17 cellular contexts compared by ENCODE assay signal in the genomic region with DNA sequence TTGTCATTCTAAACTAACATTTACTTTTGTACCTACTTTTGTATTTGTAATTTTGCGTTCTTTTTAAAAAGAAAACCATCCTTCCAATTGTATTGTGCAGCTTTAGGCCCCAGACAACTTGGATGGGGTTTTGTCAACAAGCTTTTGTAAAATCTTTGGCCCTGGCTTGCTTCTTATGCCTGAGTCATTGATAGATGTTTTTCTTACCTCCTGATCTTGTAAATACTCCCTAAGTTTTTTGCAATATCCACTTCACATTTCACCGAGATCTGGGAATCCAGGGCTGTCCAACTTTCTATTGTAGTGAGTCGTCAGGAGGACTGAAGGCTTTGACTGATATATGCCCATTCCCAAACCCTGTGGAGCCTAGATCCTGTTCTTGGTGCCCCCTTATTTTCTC.
"Had no signal": no experiment of that assay in that cellular context is flagged by ENCODE, and none has a peak within 500 bp of the region (broad histone marks: within the 10 kb centered on the region; RNA-seq: fewer than 3 reads in every experiment).

No MANE protein-coding gene starts in this region.

- H2AFZ ChIP-seq: parathyroid adenoma had no signal

- H3K4me3 Mint-ChIP-seq: activated naive CD8-positive, alpha-beta T cell treated with anti-CD3 and anti-CD28 coated beads, Interleukin-2, amount 10 ng/mL, durations not matched to agents 7 days and 5 days; memory B cell; naive thymus-derived CD8-positive, alpha-beta T cell; stimulated activated memory B cell treated with anti-CD40 and anti-IgM and Interleukin-4, amounts not matched to agents 10 μg/mL and 1 μg/mL and 100 μg/mL, for 72 hours; T-cell had no signal

- H3K36me3 ChIP-seq: cardiac muscle cell, esophagus squamous epithelium, left ventricle myocardium inferior, tibial artery had no signal

- H3K27ac ChIP-seq: cardiac muscle cell, esophagus squamous epithelium, left ventricle myocardium inferior, parathyroid adenoma, SK-N-MC, tibial artery had no signal

- H3K27ac Mint-ChIP-seq: activated naive CD8-positive, alpha-beta T cell treated with anti-CD3 and anti-CD28 coated beads, Interleukin-2, amount 10 ng/mL, durations not matched to agents 7 days and 5 days; memory B cell; naive thymus-derived CD8-positive, alpha-beta T cell; stimulated activated memory B cell treated with anti-CD40 and anti-IgM and Interleukin-4, amounts not matched to agents 10 μg/mL and 1 μg/mL and 100 μg/mL, for 72 hours; T-cell had no signal

- H3K9me3 Mint-ChIP-seq: activated naive CD8-positive, alpha-beta T cell treated with anti-CD3 and anti-CD28 coated beads, Interleukin-2, amount 10 ng/mL, durations not matched to agents 7 days and 5 days; memory B cell; naive thymus-derived CD8-positive, alpha-beta T cell; T-cell had no signal

- H3K79me2 ChIP-seq: parathyroid adenoma had no signal

- H3K9me3 ChIP-seq: esophagus squamous epithelium, left ventricle myocardium inferior, tibial artery had no signal

- H3K4me1 ChIP-seq: esophagus squamous epithelium, parathyroid adenoma had no signal

- ATAC-seq: naive thymus-derived CD8-positive, alpha-beta T cell; stimulated activated memory B cell treated with anti-CD40 and anti-IgM and Interleukin-4, amounts not matched to agents 10 μg/mL and 1 μg/mL and 100 μg/mL, for 72 hours; T-cell had no signal

- H3K4me3 ChIP-seq: cardiac muscle cell, esophagus squamous epithelium, left ventricle myocardium inferior, SK-N-MC, tibial artery had no signal

- H3K27me3 ChIP-seq: cardiac muscle cell, esophagus squamous epithelium, tibial artery had no signal

- H3K36me3 Mint-ChIP-seq: activated naive CD8-positive, alpha-beta T cell treated with anti-CD3 and anti-CD28 coated beads, Interleukin-2, amount 10 ng/mL, durations not matched to agents 7 days and 5 days; memory B cell; naive thymus-derived CD8-positive, alpha-beta T cell; stimulated activated memory B cell treated with anti-CD40 and anti-IgM and Interleukin-4, amounts not matched to agents 10 μg/mL and 1 μg/mL and 100 μg/mL, for 72 hours; T-cell had no signal

- H3K27me3 Mint-ChIP-seq: stimulated activated memory B cell treated with anti-CD40 and anti-IgM and Interleukin-4, amounts not matched to agents 10 μg/mL and 1 μg/mL and 100 μg/mL, for 72 hours had no signal

- H3K9ac ChIP-seq: parathyroid adenoma had no signal

- DNase-seq: activated CD4-positive, CD25-positive, alpha-beta regulatory T cell treated with anti-CD3 and anti-CD28 coated beads, Interleukin-2, amount 50 U/mL, for 72 hours; activated naive CD4-positive, alpha-beta T cell; activated naive CD8-positive, alpha-beta T cell treated with anti-CD3 and anti-CD28 coated beads, Interleukin-2, amount 10 ng/mL, durations not matched to agents 7 days and 5 days; activated T-cell treated with anti-CD3 and anti-CD28 coated beads for 4 hours; aorta; esophagus squamous epithelium; islet precursor cell; left ventricle myocardium inferior; naive thymus-derived CD8-positive, alpha-beta T cell; T-cell; T-helper 9 cell; tibial artery had no signal

- H3K4me1 Mint-ChIP-seq: activated naive CD8-positive, alpha-beta T cell treated with anti-CD3 and anti-CD28 coated beads, Interleukin-2, amount 10 ng/mL, durations not matched to agents 7 days and 5 days; memory B cell; naive thymus-derived CD8-positive, alpha-beta T cell; stimulated activated memory B cell treated with anti-CD40 and anti-IgM and Interleukin-4, amounts not matched to agents 10 μg/mL and 1 μg/mL and 100 μg/mL, for 72 hours; T-cell had no signal
